Comparison of ENCODE assay signal across 13 cellular contexts in the genomic region with DNA sequence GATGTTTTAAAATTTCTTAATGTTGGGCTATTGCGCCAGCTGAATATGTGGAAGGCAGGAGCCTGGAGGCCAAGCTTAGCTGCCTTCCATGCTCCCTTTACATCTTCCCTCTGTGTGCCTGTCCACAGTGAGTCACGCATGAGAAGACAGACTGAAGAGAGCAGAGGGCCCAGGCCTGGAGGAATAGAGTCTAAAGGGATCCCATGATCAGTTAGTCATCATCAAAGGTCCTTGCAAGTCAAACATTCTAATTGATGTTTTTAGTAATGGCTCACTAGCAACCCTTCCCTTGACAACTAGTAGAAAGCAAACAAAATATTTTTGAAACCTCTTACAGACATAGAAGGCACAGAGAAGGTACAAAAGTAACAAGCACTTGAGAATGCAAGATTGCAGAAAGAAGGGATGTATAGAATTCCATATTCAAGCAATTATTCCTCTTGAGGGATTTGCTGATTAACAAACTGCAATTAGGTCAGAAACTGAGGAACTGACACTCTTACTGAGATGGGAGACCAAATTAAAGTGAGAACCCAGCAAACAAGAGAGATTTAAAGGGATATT. TPM values are rescaled to one million over a fixed set of nuclear protein-coding genes. Genes with fewer than 3 reads are reported as not detected.
DNase-seq lines count a peak whose midpoint lies in the region; ATAC-seq, FAIRE-seq and TF ChIP-seq lines count a peak whose summit lies in the region.
"Had no signal": no experiment of that assay in that cellular context is flagged by ENCODE, and none has a peak within 500 bp of the region (broad histone marks: within the 10 kb centered on the region; RNA-seq: fewer than 3 reads in every experiment).

No MANE protein-coding gene starts in this region.

- FAIRE-seq in GM12891 (lab: Jason Lieb, UNC): no peak

- peak; percentile 94 for DNase-seq in ACHN
- peak; percentile 93 for DNase-seq in EL
- peak; percentile 56 for DNase-seq in SK-MEL-5 (ENCODE audit: low read depth, low spot score)
- peak; percentile 38 for DNase-seq in iris pigment epithelial cell (ENCODE audit: low read depth)
- no peak for DNase-seq in germinal center (ENCODE audit: low spot score)
- no peak for DNase-seq in GM12891 (ENCODE audit: insufficient read length, low spot score)
- no peak for DNase-seq in left ventricle myocardium superior
- DNase-seq: activated CD4-positive, alpha-beta T cell treated with anti-CD3 and anti-CD28 coated beads for 4 hours; activated naive CD4-positive, alpha-beta T cell treated with anti-CD3 and anti-CD28 coated beads for 36 hours; DMS 273 treated with DMSO at 0.1 percent for 48 hours; KBM-7 had no signal

- ATAC-seq in GM19452 (IDR thresholded peaks at IDR 0.05; ENCODE audit: unreplicated experiment) (no peak), left ventricle myocardium superior (no peak)

- in situ Hi-C loops in ACHN (cut with HindIII; ENCODE audit: low pct_ligation_motif_present, low pct_unique_long_range_greater_than_20kb, low sequenced_read_pairs) (no loop called here), SK-MEL-5 (cut with HindIII; ENCODE audit: low pct_unique_long_range_greater_than_20kb, low sequenced_read_pairs) (no loop called here)

- intact Hi-C loops in left ventricle myocardium superior (cut with micrococcal nuclease): no loop called here

- TF ChIP-seq POLR2A in GM12891 (IDR thresholded peaks at IDR 0.05; ENCODE audit: low read depth, low read length): no peak

TF ChIP-seq in GM12891, 5 proteins besides CTCF, POLR2A, EP300 and RAD21:
- no peak for TF ChIP-seq PAX5 (IDR thresholded peaks at IDR 0.05; ENCODE audit: insufficient read depth, low read length, severe bottlenecking)
- TF ChIP-seq POU2F2 (IDR thresholded peaks at IDR 0.05; ENCODE audit: low read depth, low read length): no peak
- TF ChIP-seq POLR2AphosphoS5 (IDR thresholded peaks at IDR 0.05; ENCODE audit: low read depth, low read length): no peak
- TF ChIP-seq SPI1 (IDR thresholded peaks at IDR 0.05; ENCODE audit: low read depth, low read length): no peak
- no peak for TF ChIP-seq TAF1 (IDR thresholded peaks at IDR 0.05; ENCODE audit: low read depth, low read length)

RNA-seq across cellular contexts. Expression of a gene that starts 30.7 kb away (rescaled TPM):
- not detected in 2 replicates for total RNA-seq in SK-MEL-5 (2014; rRNA removed; shearing (Covaris generic))
- not detected in 2 replicates for polyA plus RNA-seq in SK-MEL-5 (2015; cell fraction: cytosol; rRNA removed)
- not detected in 2 replicates for polyA plus RNA-seq in SK-MEL-5 (2015; cell fraction: nucleus; rRNA removed)
- 52.0 TPM for polyA plus RNA-seq in GM12891 (2012; ENCODE audit: low read depth, missing spikeins)
- 2.8 TPM for total RNA-seq in left ventricle myocardium superior
- total RNA-seq: SJSA1 had no signal

Comparison
In these comparisons a context has a peak if more than half of its experiments do, and no peak if none do; other contexts are left out.
1. DNase-seq: peak in ACHN (single experiment), EL (single experiment), SK-MEL-5 (single experiment) and iris pigment epithelial cell (single experiment); none in germinal center (single experiment), GM12891 (single experiment) and left ventricle myocardium superior (single experiment).